ENCODE assay signal across 2 cellular contexts in genomic region chr17:55487727-55488436, GRCh38.
TF ChIP-seq lines count a peak whose summit lies in the region.

No MANE protein-coding gene starts in this region.

TF ChIP-seq in IMR-90, 13 proteins besides CTCF, POLR2A, EP300 and RAD21:
- TF ChIP-seq NFE2L2 (IDR thresholded peaks at IDR 0.05; ENCODE audit: low read depth, low read length) (no peak), CHD1 (IDR thresholded peaks at IDR 0.05; ENCODE audit: low read depth, low read length) (no peak), MAZ (IDR thresholded peaks at IDR 0.05; ENCODE audit: borderline replicate concordance, low read depth, low read length) (no peak), MAFK (IDR thresholded peaks at IDR 0.05; ENCODE audit: low read depth, low read length) (no peak), FOS (IDR thresholded peaks at IDR 0.05; ENCODE audit: low read depth, low read length) (no peak), RFX5 (IDR thresholded peaks at IDR 0.05; ENCODE audit: low read depth, low read length) (no peak), RCOR1 (IDR thresholded peaks at IDR 0.05; ENCODE audit: insufficient replicate concordance, low read length) (no peak), USF2 (IDR thresholded peaks at IDR 0.05; ENCODE audit: low read depth, low read length) (no peak), CEBPB (IDR thresholded peaks at IDR 0.05; ENCODE audit: low read depth, low read length) (no peak)
- TF ChIP-seq, protein P1, sequence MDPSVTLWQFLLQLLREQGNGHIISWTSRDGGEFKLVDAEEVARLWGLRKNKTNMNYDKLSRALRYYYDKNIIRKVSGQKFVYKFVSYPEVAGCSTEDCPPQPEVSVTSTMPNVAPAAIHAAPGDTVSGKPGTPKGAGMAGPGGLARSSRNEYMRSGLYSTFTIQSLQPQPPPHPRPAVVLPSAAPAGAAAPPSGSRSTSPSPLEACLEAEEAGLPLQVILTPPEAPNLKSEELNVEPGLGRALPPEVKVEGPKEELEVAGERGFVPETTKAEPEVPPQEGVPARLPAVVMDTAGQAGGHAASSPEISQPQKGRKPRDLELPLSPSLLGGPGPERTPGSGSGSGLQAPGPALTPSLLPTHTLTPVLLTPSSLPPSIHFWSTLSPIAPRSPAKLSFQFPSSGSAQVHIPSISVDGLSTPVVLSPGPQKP (IDR thresholded peaks at IDR 0.05; ENCODE audit: borderline replicate concordance, low read depth, low read length): no peak

TF ChIP-seq in K562, 482 proteins besides CTCF, POLR2A, EP300 and RAD21:
- peak; percentile 46 for TF ChIP-seq CEBPB (tag; IDR thresholded peaks at IDR 0.05)
- no peak for TF ChIP-seq IFI16 (CRISPR knock-in tag; IDR thresholded peaks at IDR 0.05)
- no peak for TF ChIP-seq CEBPG (CRISPR knock-in tag; IDR thresholded peaks at IDR 0.05)
- TF ChIP-seq CEBPG (tag; conservative IDR thresholded peaks at IDR 0.05 in 1 of 2, IDR thresholded peaks at IDR 0.05 in 1 of 2): 0 out of 4 replicates have a peak, but pooled peaks of 1 of the 2 experiments have one; percentile 12
- peak; percentile 86 for TF ChIP-seq NFIC (IDR thresholded peaks at IDR 0.05)
- TF ChIP-seq KDM1A (IDR thresholded peaks at IDR 0.05): no peak
